31 cellular contexts compared by ENCODE assay signal in the genomic region with DNA sequence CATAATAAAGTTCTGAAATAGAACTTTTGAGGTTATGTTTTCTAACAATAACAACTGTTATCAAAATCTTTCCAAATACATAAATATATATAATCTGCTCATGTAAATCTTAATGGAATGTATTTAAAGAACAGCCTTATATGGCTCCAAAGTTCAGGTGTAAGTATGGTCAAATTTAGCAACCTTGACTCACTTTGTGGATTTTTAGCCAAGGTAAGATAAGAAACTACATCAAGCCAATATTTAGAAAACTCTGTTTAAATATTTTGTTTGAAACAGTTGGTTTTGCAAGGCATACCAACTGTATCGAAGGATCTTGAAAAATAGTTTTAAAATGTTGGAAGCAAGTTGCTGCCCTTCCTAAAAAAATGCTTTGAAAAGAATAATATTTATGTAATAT.
DNase-seq lines count a peak whose midpoint lies in the region; ATAC-seq, FAIRE-seq and TF ChIP-seq lines count a peak whose summit lies in the region.
"Had no signal": no experiment of that assay in that cellular context is flagged by ENCODE, and none has a peak within 500 bp of the region (broad histone marks: within the 10 kb centered on the region; RNA-seq: fewer than 3 reads in every experiment).

No MANE protein-coding gene starts in this region.

- ATAC-seq in HepG2 (peak; percentile 84), right lobe of liver (no peak)
- ATAC-seq: A549; CD8-positive, alpha-beta T cell had no signal

- peak; percentile 75 for DNase-seq in HepG2 (ENCODE audit: low spot score)
- no peak for DNase-seq in right lobe of liver
- DNase-seq in hepatocyte (ENCODE audit: low spot score): no peak
- no peak for DNase-seq in NCI-H2227 (lab: John Stamatoyannopoulos, UW; ENCODE audit: unreplicated experiment)
- DNase-seq: 8988T; ACHN; AML-193; BE2C; C1 segment of cervical spinal cord; Calu3; CD4-positive, alpha-beta memory T cell; CD4-positive, alpha-beta T cell; CD4-positive, CD25-positive, alpha-beta regulatory T cell; CD8-positive, alpha-beta memory T cell; CD8-positive, alpha-beta T cell; COR-L47; DMS 273 treated with DMSO at 0.1 percent for 48 hours; DMS153; DMS53; DMS79; DMS79 treated with DMSO at 0.1 percent for 48 hours; DND-41; EL had no signal

- H3K4me1 ChIP-seq in HepG2 (ENCODE audit: insufficient read depth, low read length): peaks cover 35% of the 10 kb centered on the region
- H3K4me1 ChIP-seq in right lobe of liver: no peaks in the 10 kb centered on the region
- no peaks in the 10 kb centered on the region for H3K4me1 ChIP-seq in hepatocyte (ENCODE audit: insufficient read depth)
- H3K4me1 ChIP-seq: A549; BE2C; BLaER1; BLaER1 treated with 17β-estradiol and CSF1 and Interleukin-3, amounts not matched to agents 10 nM and 100 nM had no signal

- H3K4me2 ChIP-seq in HepG2 (ENCODE audit: low read depth, low read length) (peak overlapping the region; percentile 40; the same call in 1 of the 2 replicates), hepatocyte (peak overlapping the region; percentile 50)
- H3K4me2 ChIP-seq: A549; BLaER1; BLaER1 treated with 17β-estradiol and CSF1 and Interleukin-3, amounts not matched to agents 10 nM and 100 nM had no signal

- 0% methylated on average over 1 of the region's 1 CpG for WGBS in HepG2 (ENCODE audit: low lambda C conversion rate)
- 29% methylated on average over 1 of the region's 1 CpG for WGBS in right lobe of liver (ENCODE audit: insufficient coverage, low coverage, low lambda C conversion rate, missing lambda C conversion rate)
- WGBS in hepatocyte (ENCODE audit: low lambda C conversion rate, missing lambda C conversion rate): 48% methylated on average over 1 of the region's 1 CpG

- peak overlapping the region in 1 of 3 experiments; percentile 29; a peak in 1 of 6 replicates for H3K4me3 ChIP-seq in HepG2 (replicated peaks in 1 of 3; ENCODE audit: insufficient read depth in 1 of 3, low read depth in 2 of 3, low read length in 3 of 3)
- H3K4me3 ChIP-seq in right lobe of liver: no peak overlapping the region
- H3K4me3 ChIP-seq in hepatocyte: no peak overlapping the region
- H3K4me3 ChIP-seq: A549; BLaER1; BLaER1 treated with 17β-estradiol and CSF1 and Interleukin-3, amounts not matched to agents 10 nM and 100 nM had no signal

- H3K9me3 ChIP-seq in HepG2 (ENCODE audit: low read length) (no peaks in the 10 kb centered on the region), right lobe of liver (no peaks in the 10 kb centered on the region), hepatocyte (ENCODE audit: low read depth) (no peaks in the 10 kb centered on the region)
- H3K9me3 ChIP-seq: A549; BE2C; BLaER1; BLaER1 treated with 17β-estradiol and CSF1 and Interleukin-3, amounts not matched to agents 10 nM and 100 nM; Caco-2 had no signal

- BruUV-seq in HepG2 (replicated peaks; lab: Mats Ljungman, UMichigan): no TSS peak

- H3K27ac ChIP-seq in HepG2 (ENCODE audit: extremely low read length, insufficient read depth, low read length) (peak overlapping the region; percentile 50), right lobe of liver (no peak overlapping the region), hepatocyte (no peak overlapping the region)
- H3K27ac ChIP-seq: 22Rv1; A549; BLaER1; BLaER1 treated with 17β-estradiol and CSF1 and Interleukin-3, amounts not matched to agents 10 nM and 100 nM; C4-2B had no signal

- CTCF ChIA-PET in HepG2 (lab: Yijun Ruan, JAX; ENCODE audit: low intra/inter-chr PET ratio, low total read pairs): no interaction called here

- POLR2A ChIA-PET in HepG2 (lab: Yijun Ruan, JAX): no interaction called here

- TF ChIP-seq POLR2A in HepG2 (IDR thresholded peaks at IDR 0.05; ENCODE audit: insufficient read depth in 1 of 2, low read depth in 2 of 2, low read length in 2 of 2): no peak
- TF ChIP-seq POLR2A in right lobe of liver (IDR thresholded peaks at IDR 0.05): no peak

- H4K20me1 ChIP-seq in HepG2 (ENCODE audit: insufficient read depth, low read length): no peaks in the 10 kb centered on the region
- no peaks in the 10 kb centered on the region for H4K20me1 ChIP-seq in hepatocyte (ENCODE audit: insufficient read depth, poor library complexity, severe bottlenecking)
- H4K20me1 ChIP-seq: BLaER1; BLaER1 treated with 17β-estradiol and CSF1 and Interleukin-3, amounts not matched to agents 10 nM and 100 nM had no signal

- H3K36me3 ChIP-seq in HepG2 (replicated peaks in 1 of 2; ENCODE audit: control insufficient read depth in 1 of 2, insufficient read depth in 2 of 2, low read length in 2 of 2): no peaks in the 10 kb centered on the region
- H3K36me3 ChIP-seq in right lobe of liver: no peaks in the 10 kb centered on the region
- H3K36me3 ChIP-seq in hepatocyte (replicated peaks; ENCODE audit: insufficient read depth, low read depth): no peaks in the 10 kb centered on the region
- H3K36me3 ChIP-seq: BE2C; BLaER1; BLaER1 treated with 17β-estradiol and CSF1 and Interleukin-3, amounts not matched to agents 10 nM and 100 nM had no signal

- H3K9me2 ChIP-seq in hepatocyte (replicated peaks; ENCODE audit: insufficient read depth): no peaks in the 10 kb centered on the region

- H3K27me3 ChIP-seq in HepG2 (ENCODE audit: control insufficient read depth in 1 of 2, insufficient read depth in 2 of 2, low read length in 2 of 2): no peaks in the 10 kb centered on the region
- no peaks in the 10 kb centered on the region for H3K27me3 ChIP-seq in right lobe of liver
- no peaks in the 10 kb centered on the region for H3K27me3 ChIP-seq in hepatocyte
- H3K27me3 ChIP-seq: BE2C; BLaER1; BLaER1 treated with 17β-estradiol and CSF1 and Interleukin-3, amounts not matched to agents 10 nM and 100 nM had no signal

- FAIRE-seq in HepG2 (lab: Jason Lieb, UNC): peak; percentile 23
- FAIRE-seq: A204.1, A549, D721Med had no signal

- TF ChIP-seq EP300 in HepG2 (IDR thresholded peaks at IDR 0.05; ENCODE audit: low read depth in 2 of 2, low read length in 2 of 2): peak in 1 of 2 experiments; percentile 87; a peak in 3 of 4 replicates
- TF ChIP-seq EP300 in HepG2 (CRISPR knock-in tag; IDR thresholded peaks at IDR 0.05; ENCODE audit: borderline replicate concordance): peak; percentile 48; the same call in 1 of the 2 replicates

- in situ Hi-C loops in HepG2 (cut with HindIII; ENCODE audit: extremely low pct_ligation_motif_present, low pct_unique_long_range_greater_than_20kb): no loop called here

- H3K9ac ChIP-seq in HepG2 (ENCODE audit: insufficient read depth, low read depth, low read length): no peak overlapping the region
- H3K9ac ChIP-seq: BLaER1; BLaER1 treated with 17β-estradiol and CSF1 and Interleukin-3, amounts not matched to agents 10 nM and 100 nM had no signal

- TF ChIP-seq CTCF in HepG2 (CRISPR knock-in tag; IDR thresholded peaks at IDR 0.05) (no peak), right lobe of liver (IDR thresholded peaks at IDR 0.05) (no peak), hepatocyte (IDR thresholded peaks at IDR 0.05; ENCODE audit: poor library complexity) (no peak)

- H3K79me2 ChIP-seq in HepG2 (ENCODE audit: insufficient read depth, low read length): no peaks in the 10 kb centered on the region
- no peaks in the 10 kb centered on the region for H3K79me2 ChIP-seq in hepatocyte

- intact Hi-C loops in HepG2 (cut with micrococcal nuclease; ENCODE audit: unreplicated experiment): no loop called here
- intact Hi-C loops in right lobe of liver (cut with DNase I): no loop called here

- H2AFZ ChIP-seq in HepG2 (ENCODE audit: low read length) (no peak overlapping the region), hepatocyte (no peak overlapping the region)

- no peak for TF ChIP-seq RAD21 in HepG2 (CRISPR knock-in tag; IDR thresholded peaks at IDR 0.05)

TF ChIP-seq in HepG2, 621 proteins besides CTCF, POLR2A, EP300 and RAD21 (continues in another document):
- peak; percentile 75; the same call in 1 of the 2 replicates for TF ChIP-seq MIXL1 (CRISPR knock-in tag; IDR thresholded peaks at IDR 0.05)
- TF ChIP-seq KLF16 (CRISPR knock-in tag; IDR thresholded peaks at IDR 0.05): no peak
- peak; percentile 29; the same call in 1 of the 2 replicates for TF ChIP-seq CEBPB (IDR thresholded peaks at IDR 0.05; ENCODE audit: borderline replicate concordance, low read depth, low read length)
- peak; percentile 69; the same call in 1 of the 2 replicates for TF ChIP-seq ZBTB20 (CRISPR knock-in tag; IDR thresholded peaks at IDR 0.05; ENCODE audit: borderline replicate concordance, low read depth)
- no peak for TF ChIP-seq ZNF674 (CRISPR knock-in tag; IDR thresholded peaks at IDR 0.05; ENCODE audit: low read depth)
- TF ChIP-seq FOXA3 (CRISPR knock-in tag; IDR thresholded peaks at IDR 0.05): peak; percentile 55; the same call in 1 of the 2 replicates
- peak; percentile 58; the same call in 1 of the 2 replicates for TF ChIP-seq PPARG (CRISPR knock-in tag; conservative IDR thresholded peaks at IDR 0.05)
- peak; percentile 29; the same call in 1 of the 2 replicates for TF ChIP-seq NR2F6 (IDR thresholded peaks at IDR 0.05)
- 0 out of 2 replicates have a peak, but pooled peaks have one; percentile 11 for TF ChIP-seq NR2F6 (CRISPR knock-in tag; IDR thresholded peaks at IDR 0.05)
- TF ChIP-seq NFATC3 (CRISPR knock-in tag; IDR thresholded peaks at IDR 0.05): no peak
- TF ChIP-seq, protein P1, sequence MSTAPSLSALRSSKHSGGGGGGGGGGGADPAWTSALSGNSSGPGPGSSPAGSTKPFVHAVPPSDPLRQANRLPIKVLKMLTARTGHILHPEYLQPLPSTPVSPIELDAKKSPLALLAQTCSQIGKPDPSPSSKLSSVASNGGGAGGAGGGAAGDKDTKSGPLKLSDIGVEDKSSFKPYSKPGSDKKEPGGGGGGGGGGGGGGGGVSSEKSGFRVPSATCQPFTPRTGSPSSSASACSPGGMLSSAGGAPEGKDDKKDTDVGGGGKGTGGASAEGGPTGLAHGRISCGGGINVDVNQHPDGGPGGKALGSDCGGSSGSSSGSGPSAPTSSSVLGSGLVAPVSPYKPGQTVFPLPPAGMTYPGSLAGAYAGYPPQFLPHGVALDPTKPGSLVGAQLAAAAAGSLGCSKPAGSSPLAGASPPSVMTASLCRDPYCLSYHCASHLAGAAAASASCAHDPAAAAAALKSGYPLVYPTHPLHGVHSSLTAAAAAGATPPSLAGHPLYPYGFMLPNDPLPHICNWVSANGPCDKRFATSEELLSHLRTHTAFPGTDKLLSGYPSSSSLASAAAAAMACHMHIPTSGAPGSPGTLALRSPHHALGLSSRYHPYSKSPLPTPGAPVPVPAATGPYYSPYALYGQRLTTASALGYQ (CRISPR knock-in tag; IDR thresholded peaks at IDR 0.05): peak; percentile 69; the same call in 1 of the 2 replicates
- TF ChIP-seq CREM (IDR thresholded peaks at IDR 0.05): peak; percentile 69
- no peak for TF ChIP-seq CREM (CRISPR knock-in tag; IDR thresholded peaks at IDR 0.05)
- peak; percentile 16; the same call in 1 of the 2 replicates for TF ChIP-seq NCOR1 (IDR thresholded peaks at IDR 0.05; ENCODE audit: borderline replicate concordance, low read length)
- no peak for TF ChIP-seq MAZ (IDR thresholded peaks at IDR 0.05; ENCODE audit: borderline replicate concordance, low read depth, low read length)
- no peak for TF ChIP-seq MAZ (CRISPR knock-in tag; IDR thresholded peaks at IDR 0.05; ENCODE audit: low read depth)
